ENCODE assay signal across 8 cellular contexts in genomic region chr7:27097686-27098492, GRCh38. TPM values are rescaled to one million over a fixed set of nuclear protein-coding genes. Genes with fewer than 3 reads are reported as not detected.
A peak's percentile ranks its signal among the peaks of the same experiment; 100 is the strongest.
DNase-seq lines count a peak whose midpoint lies in the region; ATAC-seq and TF ChIP-seq lines count a peak whose summit lies in the region.

No MANE protein-coding gene starts in this region.

- peaks cover 9 to 26% (median 15%) of the 10 kb centered on the region in 3 donors for H3K36me3 Mint-ChIP-seq in CD8-positive, alpha-beta memory T cell

- TF ChIP-seq CTCF in Peyer's patch (IDR thresholded peaks at IDR 0.05) (no peak), epithelial cell of esophagus (IDR thresholded peaks at IDR 0.05; ENCODE audit: insufficient read depth, low read depth, low read length, missing control alignments) (no peak)

- H2BK12ac ChIP-seq in neuronal stem cell (ENCODE audit: low read length) = no peak overlapping the region

- no peak overlapping the region for H2AK5ac ChIP-seq in neuronal stem cell (ENCODE audit: low read depth, low read length)

- H3K27ac ChIP-seq in CD8-positive, alpha-beta memory T cell (ENCODE audit: low read depth, low read length) = no peak overlapping the region
- H3K27ac ChIP-seq in Peyer's patch (peak overlapping the region; percentile 47 to 93 (median 78)), neuronal stem cell (replicated peaks; ENCODE audit: low read length) (no peak overlapping the region)

- no peaks in the 10 kb centered on the region for H3K79me1 ChIP-seq in neuronal stem cell (ENCODE audit: low read depth, low read length)

- H4K8ac ChIP-seq in neuronal stem cell (ENCODE audit: low read depth, low read length) = no peak overlapping the region

- peaks cover 39 to 50% (median 50%) of the 10 kb centered on the region in 3 donors for H3K4me1 Mint-ChIP-seq in CD8-positive, alpha-beta memory T cell

- H3K27ac Mint-ChIP-seq in CD8-positive, alpha-beta memory T cell = peak overlapping the region in 2 of 8 donors; percentile 12 to 77

- H3K9me3 ChIP-seq in CD8-positive, alpha-beta memory T cell (ENCODE audit: low read length) = no peaks in the 10 kb centered on the region
- H3K9me3 ChIP-seq in Peyer's patch = no peaks in the 10 kb centered on the region
- H3K9me3 ChIP-seq in neuronal stem cell (replicated peaks in 1 of 2; ENCODE audit: control insufficient read depth in 2 of 2, insufficient read depth in 1 of 2, low read depth in 1 of 2, low read length in 2 of 2) = peaks cover 2 to 3% of the 10 kb centered on the region in 2 donors

- no peak overlapping the region for H3K18ac ChIP-seq in neuronal stem cell (ENCODE audit: low read length)

- peaks cover 36 to 65% of the 10 kb centered on the region in 2 donors for H3K27me3 Mint-ChIP-seq in CD8-positive, alpha-beta memory T cell

- H3K4me2 ChIP-seq in neuronal stem cell (ENCODE audit: insufficient read depth, low read length, poor library complexity, severe bottlenecking) = no peak overlapping the region

- H2AFZ ChIP-seq in neuronal stem cell (ENCODE audit: low read length) = peak overlapping the region; percentile 22

- H3K23ac ChIP-seq in neuronal stem cell (ENCODE audit: low read depth, low read length, poor library complexity) = no peak overlapping the region

- CTCF ChIA-PET in CD8-positive, alpha-beta memory T cell (lab: Charles Lee) = interaction anchor here (1.8 kb wide), 1 partner anchor 63 kb away, joined by 4 read pairs; no protein-coding TSS in a partner anchor

- no peak overlapping the region for H3K4ac ChIP-seq in neuronal stem cell (ENCODE audit: low read length)

- no peak overlapping the region for H3K9ac ChIP-seq in neuronal stem cell (ENCODE audit: low read depth, low read length, poor library complexity)

- TF ChIP-seq POLR2A in Peyer's patch (IDR thresholded peaks at IDR 0.05) = no peak
- no peak for TF ChIP-seq POLR2A in erythroblast (IDR thresholded peaks at IDR 0.05; ENCODE audit: low read length)

- H4K91ac ChIP-seq in neuronal stem cell (ENCODE audit: low read depth, low read length, poor library complexity) = no peak overlapping the region

- ATAC-seq in GM18858 (IDR thresholded peaks at IDR 0.05; ENCODE audit: unreplicated experiment) = no peak

- peak overlapping the region; percentile 90 to 96 (median 93) for H3K4me3 Mint-ChIP-seq in CD8-positive, alpha-beta memory T cell

- DNase-seq in CD8-positive, alpha-beta memory T cell = no peak
- peak in 1 of 3 donors; percentile 61 for DNase-seq in Peyer's patch
- peak; percentile 74 for DNase-seq in epithelial cell of esophagus (ENCODE audit: low read depth)
- DNase-seq in neuronal stem cell (ENCODE audit: low spot score) = peak; percentile 32
- no peak for DNase-seq in erythroblast (lab: John Stamatoyannopoulos, UW)
- DNase-seq in NOMO-1 treated with DMSO at 0.1 percent for 48 hours (lab: John Stamatoyannopoulos, UW; ENCODE audit: unreplicated experiment) = no peak
- no peak for DNase-seq in D341Med (ENCODE audit: low spot score)

- H3K4me1 ChIP-seq in CD8-positive, alpha-beta memory T cell (ENCODE audit: insufficient read depth, low read length) = peaks cover 26% of the 10 kb centered on the region
- H3K4me1 ChIP-seq in Peyer's patch (peaks cover 0 to 30% (median 5%) of the 10 kb centered on the region in 4 donors), neuronal stem cell (ENCODE audit: control insufficient read depth in 2 of 2, insufficient read depth in 1 of 2, low read depth in 1 of 2, low read length in 2 of 2) (peaks cover 0 to 1% of the 10 kb centered on the region in 2 donors)

- H3K4me3 ChIP-seq in CD8-positive, alpha-beta memory T cell (ENCODE audit: low read length) = no peak overlapping the region
- H3K4me3 ChIP-seq in Peyer's patch = peak overlapping the region; percentile 9 to 82 (median 46)
- peak overlapping the region; percentile 81 for H3K4me3 ChIP-seq in epithelial cell of esophagus (ENCODE audit: low read length)
- H3K4me3 ChIP-seq in neuronal stem cell (ENCODE audit: low read length in 2 of 2) = no peak overlapping the region

- POLR2A ChIA-PET in CD8-positive, alpha-beta memory T cell (lab: Charles Lee) = no interaction called here

- H3K27me3 ChIP-seq in CD8-positive, alpha-beta memory T cell (ENCODE audit: insufficient read depth, low read length, poor library complexity, severe bottlenecking) = peaks cover 16% of the 10 kb centered on the region
- H3K27me3 ChIP-seq in Peyer's patch (no peaks in the 10 kb centered on the region), neuronal stem cell (ENCODE audit: control insufficient read depth in 3 of 3, insufficient read depth in 3 of 3, low read depth in 1 of 3, low read length in 3 of 3) (peaks cover 56 to 100% (median 93%) of the 10 kb centered on the region in 3 experiments)

- no peaks in the 10 kb centered on the region for H3K9me3 Mint-ChIP-seq in CD8-positive, alpha-beta memory T cell

- no peak overlapping the region for H3K14ac ChIP-seq in neuronal stem cell (ENCODE audit: low read length)

- no peaks in the 10 kb centered on the region for H3K36me3 ChIP-seq in CD8-positive, alpha-beta memory T cell (ENCODE audit: insufficient read depth, low read length)
- H3K36me3 ChIP-seq in Peyer's patch = no peaks in the 10 kb centered on the region
- H3K36me3 ChIP-seq in neuronal stem cell (replicated peaks in 1 of 2; ENCODE audit: control insufficient read depth in 2 of 2, insufficient read depth in 2 of 2, low read length in 2 of 2) = no peaks in the 10 kb centered on the region

- no peak overlapping the region for H2BK5ac ChIP-seq in neuronal stem cell (ENCODE audit: low read length)

- H2BK120ac ChIP-seq in neuronal stem cell (ENCODE audit: low read depth, low read length) = no peak overlapping the region

- WGBS in neuronal stem cell (ENCODE audit: extremely low coverage in 2 of 2, insufficient read length in 2 of 2, insufficient replicate concordance in 1 of 2), 2 donors = no CpG with 5 or more reads among the region's 26 CpGs

- H2BK15ac ChIP-seq in neuronal stem cell (ENCODE audit: low read length) = no peak overlapping the region

RNA-seq across cellular contexts. Expression of gene HOXA1, which starts 2.1 kb away (rescaled TPM):
- under 1 TPM; 0.31 to 0.38 TPM for total RNA-seq in CD8-positive, alpha-beta memory T cell
- polyA plus RNA-seq in CD8-positive, alpha-beta memory T cell = 0.75 TPM
- 1 to 10 TPM; 1.7 to 5.3 (median 1.9) TPM for total RNA-seq in Peyer's patch
- polyA plus RNA-seq in neuronal stem cell (2013, experiment 1 of 2) = not detected
- polyA plus RNA-seq in neuronal stem cell (2013, experiment 2 of 2) = not detected

RNA-seq across cellular contexts. Expression of gene HOXA2, which starts 4.6 kb away (rescaled TPM):
- total RNA-seq in CD8-positive, alpha-beta memory T cell = not detected
- polyA plus RNA-seq in CD8-positive, alpha-beta memory T cell = not detected
- 10 to 100 TPM in 1 of 4 donors, 1 to 10 TPM in 3; 4.7 to 24.8 (median 8.9) TPM for total RNA-seq in Peyer's patch
- polyA plus RNA-seq in neuronal stem cell (2013, experiment 1 of 2) = 0.04 TPM
- polyA plus RNA-seq in neuronal stem cell (2013, experiment 2 of 2) = not detected

RNA-seq across cellular contexts. Expression of gene HOXA4, which starts 32.7 kb away (rescaled TPM):
- total RNA-seq in CD8-positive, alpha-beta memory T cell = under 1 TPM in 1 of 2 experiments, not detected in 1; 0.11 TPM
- 0.20 TPM for polyA plus RNA-seq in CD8-positive, alpha-beta memory T cell
- total RNA-seq in Peyer's patch = 10 to 100 TPM in 1 of 4 donors, 1 to 10 TPM in 3; 2.6 to 11.5 (median 5.9) TPM
- polyA plus RNA-seq in neuronal stem cell (2013, experiment 1 of 2) = not detected
- not detected for polyA plus RNA-seq in neuronal stem cell (2013, experiment 2 of 2)

RNA-seq across cellular contexts. Expression of gene HOXA5, which starts 45.6 kb away (rescaled TPM):
- total RNA-seq in CD8-positive, alpha-beta memory T cell = not detected
- not detected for polyA plus RNA-seq in CD8-positive, alpha-beta memory T cell
- 10 to 100 TPM in 3 of 4 donors, 1 to 10 TPM in 1; 8.3 to 24.3 (median 20.1) TPM for total RNA-seq in Peyer's patch
- polyA plus RNA-seq in neuronal stem cell (2013, experiment 1 of 2) = not detected
- not detected for polyA plus RNA-seq in neuronal stem cell (2013, experiment 2 of 2)

RNA-seq across cellular contexts. Expression of gene HOXA6, which starts 49.7 kb away (rescaled TPM):
- not detected for total RNA-seq in CD8-positive, alpha-beta memory T cell
- polyA plus RNA-seq in CD8-positive, alpha-beta memory T cell = not detected
- 10 to 100 TPM; 18.7 to 45.0 (median 30.7) TPM for total RNA-seq in Peyer's patch
- polyA plus RNA-seq in neuronal stem cell (2013, experiment 1 of 2) = not detected
- not detected for polyA plus RNA-seq in neuronal stem cell (2013, experiment 2 of 2)

Comparison
In these comparisons a context has a peak if more than half of its experiments do, and no peak if none do; other contexts are left out.
1. DNase-seq: peak in epithelial cell of esophagus (single experiment) and neuronal stem cell (single experiment); none in CD8-positive, alpha-beta memory T cell (0 of 5), erythroblast (0 of 2), NOMO-1 treated with DMSO at 0.1 percent for 48 hours (single experiment) and D341Med (single experiment).
2. H3K27ac ChIP-seq: peak in Peyer's patch (4 of 4); none in CD8-positive, alpha-beta memory T cell (single experiment) and neuronal stem cell (single experiment).
3. H3K4me3 ChIP-seq: peak in Peyer's patch (4 of 4) and epithelial cell of esophagus (single experiment); none in CD8-positive, alpha-beta memory T cell (single experiment) and neuronal stem cell (0 of 2).
4. RNA of gene HOXA2, which starts 4.6 kb away (total RNA-seq): 4.7 to 24.8 TPM in Peyer's patch; not detected in CD8-positive, alpha-beta memory T cell; every median in the first group is over 4 times any median in the second.